ENCODE assay signal across 26 cellular contexts in genomic region chr2:141824790-141825189, GRCh38.
"Had no signal": no experiment of that assay in that cellular context is flagged by ENCODE, and none has a peak within 500 bp of the region (broad histone marks: within the 10 kb centered on the region; RNA-seq: fewer than 3 reads in every experiment).

No MANE protein-coding gene starts in this region.

- DNase-seq: activated CD4-positive, alpha-beta T cell treated with anti-CD3 and anti-CD28 coated beads for 1 hour; activated CD4-positive, alpha-beta T cell treated with anti-CD3 and anti-CD28 coated beads for 48 hours; activated CD4-positive, alpha-beta T cell treated with anti-CD3 and anti-CD28 coated beads, Interleukin-2, amount 50 U/mL, for 1 hour; activated CD4-positive, alpha-beta T cell treated with anti-CD3 and anti-CD28 coated beads, Interleukin-2, amount 50 U/mL, for 48 hours; activated CD8-positive, alpha-beta memory T cell treated with anti-CD3 and anti-CD28 coated beads for 24 hours; activated CD8-positive, alpha-beta T cell treated with anti-CD3 and anti-CD28 coated beads for 36 hours; activated effector memory CD4-positive, alpha-beta T cell treated with Interleukin-2 at 50 U/mL for 16 hours; activated gamma-delta T cell treated with Interleukin-2 at 50 U/mL for 16 hours; activated naive CD4-positive, alpha-beta T cell treated with anti-CD3 and anti-CD28 coated beads, Interleukin-2, amount 50 U/mL, for 16 hours; activated naive CD4-positive, alpha-beta T cell treated with Interleukin-2 at 50 U/mL for 16 hours; activated T-cell treated with anti-CD3 and anti-CD28 coated beads, Interleukin-2, amount 50 U/mL, for 4 hours; amniotic stem cell; anterior cingulate cortex; caudate nucleus; cortex of kidney; dermis blood vessel endothelial cell; effector CD4-positive, alpha-beta T cell; effector memory CD8-positive, alpha-beta T cell; esophagus squamous epithelium; foreskin melanocyte; heart right ventricle; T-helper 2 cell had no signal

- H3K9me3 ChIP-seq: esophagus squamous epithelium, gastroesophageal sphincter had no signal

- H3K36me3 ChIP-seq: esophagus squamous epithelium, gastroesophageal sphincter, heart right ventricle had no signal

- H3K27me3 ChIP-seq: esophagus squamous epithelium, gastroesophageal sphincter, heart right ventricle had no signal

- H3K4me1 Mint-ChIP-seq: activated T-helper 17 cell treated with anti-CD3 and anti-CD28 coated beads, Interleukin-2, amount 50 U/mL, for 72 hours had no signal

- H3K4me3 Mint-ChIP-seq: activated CD8-positive, alpha-beta T cell treated with anti-CD3 and anti-CD28 coated beads for 36 hours; activated naive CD8-positive, alpha-beta T cell; activated T-cell treated with anti-CD3 and anti-CD28 coated beads, Interleukin-2, amount 50 U/mL, for 4 hours; activated T-helper 17 cell treated with anti-CD3 and anti-CD28 coated beads, Interleukin-2, amount 50 U/mL, for 72 hours; effector memory CD8-positive, alpha-beta T cell had no signal

- H3K36me3 Mint-ChIP-seq: activated naive CD8-positive, alpha-beta T cell had no signal

- H3K27ac Mint-ChIP-seq: activated CD8-positive, alpha-beta T cell treated with anti-CD3 and anti-CD28 coated beads for 36 hours; activated naive CD8-positive, alpha-beta T cell; activated T-helper 17 cell treated with anti-CD3 and anti-CD28 coated beads, Interleukin-2, amount 50 U/mL, for 72 hours; effector memory CD8-positive, alpha-beta T cell had no signal

- ATAC-seq: activated CD8-positive, alpha-beta T cell treated with anti-CD3 and anti-CD28 coated beads for 36 hours; activated T-cell treated with anti-CD3 and anti-CD28 coated beads, Interleukin-2, amount 50 U/mL, for 4 hours; activated T-helper 17 cell treated with anti-CD3 and anti-CD28 coated beads, Interleukin-2, amount 50 U/mL, for 72 hours; effector memory CD8-positive, alpha-beta T cell; gastroesophageal sphincter; heart right ventricle had no signal

- H3K27me3 Mint-ChIP-seq: activated CD8-positive, alpha-beta T cell treated with anti-CD3 and anti-CD28 coated beads for 36 hours; activated naive CD8-positive, alpha-beta T cell; activated T-helper 17 cell treated with anti-CD3 and anti-CD28 coated beads, Interleukin-2, amount 50 U/mL, for 72 hours; effector memory CD8-positive, alpha-beta T cell had no signal

- H3K27ac ChIP-seq: epithelial cell of prostate, esophagus squamous epithelium, gastroesophageal sphincter, heart right ventricle had no signal

- H3K4me3 ChIP-seq: esophagus squamous epithelium, gastroesophageal sphincter, heart right ventricle had no signal

- H3K4me1 ChIP-seq: esophagus squamous epithelium, gastroesophageal sphincter, heart right ventricle had no signal
